In genomic region chr6:14542670-14543366, GRCh38 we compare ENCODE assay signal across 8 cellular contexts.
DNase-seq lines count a peak whose midpoint lies in the region; ATAC-seq, FAIRE-seq and TF ChIP-seq lines count a peak whose summit lies in the region.

No MANE protein-coding gene starts in this region.

- intact Hi-C loops in Calu3 (cut with micrococcal nuclease; ENCODE audit: unreplicated experiment): no loop called here

- CTCF ChIA-PET in Calu3 (lab: Charles Lee): no interaction called here

- H3K9me3 Mint-ChIP-seq in Calu3 (ENCODE audit: low read depth, unreplicated experiment): no peaks in the 10 kb centered on the region

- in situ Hi-C loops in GM23248 (cut with MboI): no loop called here
- in situ Hi-C loops in G401 (cut with HindIII; ENCODE audit: low sequenced_read_pairs): no loop called here

- H3K4me2 ChIP-seq in GM23248 (ENCODE audit: unreplicated experiment): no peak overlapping the region

- WGBS in GM23248 (ENCODE audit: low coverage in 1 of 2, low lambda C conversion rate in 2 of 2, missing lambda C conversion rate in 2 of 2), 2 experiments: 27 to 32% methylated on average over 10 of the region's 10 CpGs

- no peaks in the 10 kb centered on the region for H3K79me2 ChIP-seq in GM23248 (ENCODE audit: insufficient read depth)

- H3K36me3 ChIP-seq in GM23248 (ENCODE audit: low read depth): no peaks in the 10 kb centered on the region

- peak; percentile 25 for DNase-seq in Calu3
- peak; percentile 92 for DNase-seq in GM23248
- peak; percentile 52 for DNase-seq in RCC 7860 (ENCODE audit: low spot score)
- peak; percentile 36 to 66 for DNase-seq in cardiac fibroblast (ENCODE audit: low read depth in 2 of 2)
- peak; percentile 63 to 72 for DNase-seq in stimulated activated CD4-positive, alpha-beta T cell treated with anti-CD3 and anti-CD28 coated beads, Interleukin-4, amount 100 ng/mL, for 48 hours (ENCODE audit: low read depth in 2 of 2)
- no peak for DNase-seq in G401 (ENCODE audit: low spot score)
- no peak for DNase-seq in omental fat pad (ENCODE audit: low spot score)

- H3K4me3 ChIP-seq in GM23248: no peak overlapping the region
- H3K4me3 ChIP-seq in cardiac fibroblast (replicated peaks in 1 of 2; ENCODE audit: low read depth in 2 of 2, low read length in 2 of 2): no peak overlapping the region

- no peak overlapping the region for H3K4me3 Mint-ChIP-seq in Calu3 (ENCODE audit: low read depth, unreplicated experiment)

- no peak for TF ChIP-seq CTCF in Calu3 (IDR thresholded peaks at IDR 0.05; ENCODE audit: unreplicated experiment)
- no peak for TF ChIP-seq CTCF in cardiac fibroblast (IDR thresholded peaks at IDR 0.05; ENCODE audit: low read depth, low read length)
- TF ChIP-seq CTCF in omental fat pad (IDR thresholded peaks at IDR 0.05): no peak

- H3K9me3 ChIP-seq in GM23248 (ENCODE audit: low read depth): no peaks in the 10 kb centered on the region

- no TSS peak for BruUV-seq in Calu3 (replicated peaks; lab: Mats Ljungman, UMichigan)

- no peak overlapping the region for H3K27ac Mint-ChIP-seq in Calu3 (ENCODE audit: unreplicated experiment)

- H3K27me3 ChIP-seq in GM23248 (replicated peaks; ENCODE audit: insufficient read depth): no peaks in the 10 kb centered on the region

- no peaks in the 10 kb centered on the region for H3K9me2 ChIP-seq in GM23248 (ENCODE audit: insufficient read depth)

- no peaks in the 10 kb centered on the region for H3F3A ChIP-seq in GM23248 (ENCODE audit: insufficient read depth)

- no peak overlapping the region for H2AFZ ChIP-seq in GM23248

- FAIRE-seq in RCC 7860 (lab: Jason Lieb, UNC): peak; percentile 35

- no peak overlapping the region for H3K9ac ChIP-seq in GM23248

- H3K36me3 Mint-ChIP-seq in Calu3 (ENCODE audit: insufficient read depth, unreplicated experiment): no peaks in the 10 kb centered on the region

- H3K4me1 Mint-ChIP-seq in Calu3 (ENCODE audit: low read depth, unreplicated experiment): peaks cover 7% of the 10 kb centered on the region

- H3K27ac ChIP-seq in GM23248: no peak overlapping the region

- no peaks in the 10 kb centered on the region for H3K27me3 Mint-ChIP-seq in Calu3 (ENCODE audit: unreplicated experiment)

- peaks cover 9% of the 10 kb centered on the region; the same call in 1 of the 2 replicates for H3K4me1 ChIP-seq in GM23248 (ENCODE audit: insufficient read depth)

- H4K20me1 ChIP-seq in GM23248 (ENCODE audit: insufficient read depth): no peaks in the 10 kb centered on the region

- ATAC-seq in GM19035 (IDR thresholded peaks at IDR 0.05; ENCODE audit: unreplicated experiment) (no peak), omental fat pad (ENCODE audit: low FRiP score) (no peak)

Comparison
In these comparisons a context has a peak if more than half of its experiments do, and no peak if none do; other contexts are left out.
1. DNase-seq: peak in Calu3 (single experiment), GM23248 (single experiment), RCC 7860 (single experiment), cardiac fibroblast (2 of 2) and stimulated activated CD4-positive, alpha-beta T cell treated with anti-CD3 and anti-CD28 coated beads, Interleukin-4, amount 100 ng/mL, for 48 hours (2 of 2); none in G401 (single experiment) and omental fat pad (single experiment).